ENCODE assay signal across 22 cellular contexts in genomic region chr10:37703833-37704382, GRCh38.
A peak's percentile ranks its signal among the peaks of the same experiment; 100 is the strongest.
DNase-seq lines count a peak whose midpoint lies in the region; ATAC-seq lines count a peak whose summit lies in the region.
"Had no signal": no experiment of that assay in that cellular context is flagged by ENCODE, and none has a peak within 500 bp of the region (broad histone marks: within the 10 kb centered on the region; RNA-seq: fewer than 3 reads in every experiment).

No MANE protein-coding gene starts in this region.

- DNase-seq in GM03348 (ENCODE audit: low spot score) (peak; percentile 2), islet precursor cell (peak; percentile 30), posterior vena cava (ENCODE audit: low spot score) (peak; percentile 40), middle frontal gyrus (ENCODE audit: extremely low spot score, low spot score) (no peak), GDM1 (lab: John Stamatoyannopoulos, UW) (no peak)
- DNase-seq in stimulated activated CD4-positive, alpha-beta T cell treated with anti-CD3 and anti-CD28 coated beads, Interleukin-15, amount 100 ng/mL, for 24 hours, result no peak
- DNase-seq: DMS153; HFFc6; NCI-H1048; NCI-H1417; NCI-H1694; NCI-H2029 treated with DMSO at 0.1 percent for 48 hours; NCI-H446 treated with DMSO at 0.1 percent for 48 hours; NCI-H526; NCI-H82; NK-92 treated with Interleukin-12 subunit alpha and Interleukin-12 subunit beta, amount 100 ng/mL, for 24 hours; PC-3; SJCRH30 had no signal

- intact Hi-C loops in posterior vena cava (cut with DNase I), result no loop called here

- no peak for ATAC-seq in HG02885 (IDR thresholded peaks at IDR 0.05; ENCODE audit: poor library complexity, unreplicated experiment)
- ATAC-seq: GM12878, GM23338, PC-3, SK-N-SH treated with all-trans-retinoic acid at 6 μM for 48 hours had no signal

Comparison
In these comparisons a context has a peak if more than half of its experiments do, and no peak if none do; other contexts are left out.
1. DNase-seq: peak in GM03348 (single experiment), islet precursor cell (single experiment) and posterior vena cava (single experiment); none in middle frontal gyrus (single experiment), GDM1 (single experiment) and stimulated activated CD4-positive, alpha-beta T cell treated with anti-CD3 and anti-CD28 coated beads, Interleukin-15, amount 100 ng/mL, for 24 hours (single experiment).